In genomic region chr9:135085830-135086546, GRCh38 we compare ENCODE assay signal across 8 cellular contexts. TPM values are rescaled to one million over a fixed set of nuclear protein-coding genes. Genes with fewer than 3 reads are reported as not detected.
DNase-seq lines count a peak whose midpoint lies in the region; ATAC-seq and FAIRE-seq lines count a peak whose summit lies in the region.

No MANE protein-coding gene starts in this region.

- H3K4me3 ChIP-seq in right cardiac atrium (ENCODE audit: low read length) = peak overlapping the region; percentile 30
- no peak overlapping the region for H3K4me3 ChIP-seq in effector memory CD4-positive, alpha-beta T cell (ENCODE audit: insufficient read depth, low read depth, low read length, poor library complexity, severe bottlenecking)

- H3K36me3 ChIP-seq in effector memory CD4-positive, alpha-beta T cell (ENCODE audit: control insufficient read depth, insufficient read depth, low read length) = no peaks in the 10 kb centered on the region

- ATAC-seq in right cardiac atrium = peak; percentile 71 to 72
- ATAC-seq in HG03439 (IDR thresholded peaks at IDR 0.05; ENCODE audit: unreplicated experiment) = no peak

- H3K27ac ChIP-seq in angular gyrus (ENCODE audit: low read depth, low read length) (peak overlapping the region; percentile 22), right cardiac atrium (ENCODE audit: low read length) (no peak overlapping the region)
- H3K27ac ChIP-seq in effector memory CD4-positive, alpha-beta T cell (ENCODE audit: insufficient read depth, low read length, poor library complexity, severe bottlenecking) = no peak overlapping the region

- H3K9me3 ChIP-seq in right cardiac atrium (ENCODE audit: control insufficient read depth, low read length) = no peaks in the 10 kb centered on the region
- H3K9me3 ChIP-seq in effector memory CD4-positive, alpha-beta T cell (ENCODE audit: control insufficient read depth, low read length) = no peaks in the 10 kb centered on the region

- H3K4me1 ChIP-seq in right cardiac atrium (ENCODE audit: control insufficient read depth, insufficient read depth, low read length) = no peaks in the 10 kb centered on the region
- no peaks in the 10 kb centered on the region for H3K4me1 ChIP-seq in effector memory CD4-positive, alpha-beta T cell (ENCODE audit: control insufficient read depth, insufficient read depth, low read length, poor library complexity, severe bottlenecking)

- WGBS in right cardiac atrium = 13% methylated on average over 30 of the region's 30 CpGs

- H3K27me3 ChIP-seq in right cardiac atrium (ENCODE audit: control insufficient read depth, insufficient read depth) = no peaks in the 10 kb centered on the region
- H3K27me3 ChIP-seq in effector memory CD4-positive, alpha-beta T cell (replicated peaks; ENCODE audit: control insufficient read depth, insufficient read depth, low read length, poor library complexity, severe bottlenecking) = peaks cover 4% of the 10 kb centered on the region

- peak; percentile 90 for DNase-seq in AG08396 (ENCODE audit: low spot score)
- DNase-seq in GM19239 (ENCODE audit: insufficient read length, low spot score) = peak; percentile 61
- peak; percentile 40 for DNase-seq in NCI-H748 treated with DMSO at 0.1 percent for 48 hours (lab: John Stamatoyannopoulos, UW)
- DNase-seq in right cardiac atrium = peak; percentile 76 to 93 (median 90)
- DNase-seq in renal cortical epithelial cell (ENCODE audit: low read depth) = peak; percentile 3
- no peak for DNase-seq in effector memory CD4-positive, alpha-beta T cell

- intact Hi-C loops in right cardiac atrium (cut with DNase I) = loop anchor here (1.0 to 5.0 kb wide), 6 partner anchors 256 to 327 kb away; no protein-coding TSS in a partner anchor

- FAIRE-seq in GM19239 (lab: Jason Lieb, UNC) = no peak

RNA-seq across cellular contexts. Expression of gene OLFM1, which starts 1.5 kb away (rescaled TPM):
- total RNA-seq in right cardiac atrium (10 to 100 TPM in 2 of 4 donors, 1 to 10 TPM in 2; 8.8 to 19.0 (median 9.5) TPM), renal cortical epithelial cell (0.15 TPM in 1 of 2 replicates, not detected in the other)
- polyA plus RNA-seq in right cardiac atrium = 19.1 TPM

Comparison
In these comparisons a context has a peak if more than half of its experiments do, and no peak if none do; other contexts are left out.
1. DNase-seq: peak in AG08396 (single experiment), GM19239 (single experiment), NCI-H748 treated with DMSO at 0.1 percent for 48 hours (single experiment), right cardiac atrium (3 of 3) and renal cortical epithelial cell (single experiment); none in effector memory CD4-positive, alpha-beta T cell (0 of 3).